In the genomic region with DNA sequence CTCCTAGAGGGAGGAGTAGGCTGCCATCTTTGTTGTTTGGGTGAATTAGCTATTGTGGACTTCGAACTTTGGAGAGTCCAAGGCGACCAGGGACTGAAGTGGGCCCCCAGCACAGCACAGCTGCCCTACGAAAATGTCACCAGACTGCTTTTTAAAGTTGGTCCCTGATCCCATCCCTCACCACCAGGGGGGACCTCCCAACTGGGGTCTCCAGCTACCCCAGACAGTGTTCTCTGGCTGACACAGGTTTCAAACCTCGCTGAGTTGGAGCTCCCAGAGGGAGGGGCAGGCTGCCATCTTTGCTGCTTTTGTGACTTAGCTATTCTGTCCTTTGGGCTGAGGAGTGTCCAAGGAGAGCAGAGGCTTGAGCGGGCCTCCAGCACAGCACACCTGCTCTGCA, we compare ENCODE assay signal across 1 cellular context.
TF ChIP-seq lines count a peak whose summit lies in the region.

No MANE protein-coding gene starts in this region.

TF ChIP-seq in IMR-90, 13 proteins besides CTCF, POLR2A, EP300 and RAD21:
- no peak for TF ChIP-seq BHLHE40 (IDR thresholded peaks at IDR 0.05; ENCODE audit: low read depth, low read length)
- no peak for TF ChIP-seq FOS (IDR thresholded peaks at IDR 0.05; ENCODE audit: low read depth, low read length)
- TF ChIP-seq CHD1 (IDR thresholded peaks at IDR 0.05; ENCODE audit: low read depth, low read length): no peak
- no peak for TF ChIP-seq RCOR1 (IDR thresholded peaks at IDR 0.05; ENCODE audit: insufficient replicate concordance, low read length)
- no peak for TF ChIP-seq MXI1 (IDR thresholded peaks at IDR 0.05; ENCODE audit: borderline replicate concordance, low read depth, low read length)
- no peak for TF ChIP-seq MAZ (IDR thresholded peaks at IDR 0.05; ENCODE audit: borderline replicate concordance, low read depth, low read length)
- TF ChIP-seq, protein P1, sequence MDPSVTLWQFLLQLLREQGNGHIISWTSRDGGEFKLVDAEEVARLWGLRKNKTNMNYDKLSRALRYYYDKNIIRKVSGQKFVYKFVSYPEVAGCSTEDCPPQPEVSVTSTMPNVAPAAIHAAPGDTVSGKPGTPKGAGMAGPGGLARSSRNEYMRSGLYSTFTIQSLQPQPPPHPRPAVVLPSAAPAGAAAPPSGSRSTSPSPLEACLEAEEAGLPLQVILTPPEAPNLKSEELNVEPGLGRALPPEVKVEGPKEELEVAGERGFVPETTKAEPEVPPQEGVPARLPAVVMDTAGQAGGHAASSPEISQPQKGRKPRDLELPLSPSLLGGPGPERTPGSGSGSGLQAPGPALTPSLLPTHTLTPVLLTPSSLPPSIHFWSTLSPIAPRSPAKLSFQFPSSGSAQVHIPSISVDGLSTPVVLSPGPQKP (IDR thresholded peaks at IDR 0.05; ENCODE audit: borderline replicate concordance, low read depth, low read length): no peak
- TF ChIP-seq NFE2L2 (IDR thresholded peaks at IDR 0.05; ENCODE audit: low read depth, low read length): no peak
- no peak for TF ChIP-seq CEBPB (IDR thresholded peaks at IDR 0.05; ENCODE audit: low read depth, low read length)
- TF ChIP-seq, protein P2, sequence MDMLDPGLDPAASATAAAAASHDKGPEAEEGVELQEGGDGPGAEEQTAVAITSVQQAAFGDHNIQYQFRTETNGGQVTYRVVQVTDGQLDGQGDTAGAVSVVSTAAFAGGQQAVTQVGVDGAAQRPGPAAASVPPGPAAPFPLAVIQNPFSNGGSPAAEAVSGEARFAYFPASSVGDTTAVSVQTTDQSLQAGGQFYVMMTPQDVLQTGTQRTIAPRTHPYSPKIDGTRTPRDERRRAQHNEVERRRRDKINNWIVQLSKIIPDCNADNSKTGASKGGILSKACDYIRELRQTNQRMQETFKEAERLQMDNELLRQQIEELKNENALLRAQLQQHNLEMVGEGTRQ (IDR thresholded peaks at IDR 0.05; ENCODE audit: low read depth, low read length): no peak
- TF ChIP-seq SMC3 (IDR thresholded peaks at IDR 0.05; ENCODE audit: low read depth, low read length): no peak
- no peak for TF ChIP-seq MAFK (IDR thresholded peaks at IDR 0.05; ENCODE audit: low read depth, low read length)
